ENCODE assay signal across 7 cellular contexts in genomic region chr20:31705598-31706597, GRCh38. TPM values are rescaled to one million over a fixed set of nuclear protein-coding genes. Genes with fewer than 3 reads are reported as not detected.
DNase-seq lines count a peak whose midpoint lies in the region; ATAC-seq and TF ChIP-seq lines count a peak whose summit lies in the region.

No MANE protein-coding gene starts in this region.

- no peak for DNase-seq in omental fat pad (ENCODE audit: low spot score)
- no peak for DNase-seq in T-helper 2 cell treated with Interferon-gamma antibody and Interleukin-4, amounts not matched to agents 5 μg/mL and 100 μg/mL, for 36 hours (ENCODE audit: low spot score)
- DNase-seq in HuH-7.5 (ENCODE audit: low spot score): no peak
- DNase-seq in NCI-H526 (lab: John Stamatoyannopoulos, UW): no peak

- H3K9me3 Mint-ChIP-seq in activated naive CD8-positive, alpha-beta T cell (ENCODE audit: low read depth): no peaks in the 10 kb centered on the region
- no peaks in the 10 kb centered on the region for H3K9me3 Mint-ChIP-seq in T-helper 2 cell treated with Interferon-gamma antibody and Interleukin-4, amounts not matched to agents 5 μg/mL and 100 μg/mL, for 36 hours

- peaks cover 54% of the 10 kb centered on the region for H3K4me1 Mint-ChIP-seq in activated naive CD8-positive, alpha-beta T cell (ENCODE audit: low read depth)
- H3K4me1 Mint-ChIP-seq in T-helper 2 cell treated with Interferon-gamma antibody and Interleukin-4, amounts not matched to agents 5 μg/mL and 100 μg/mL, for 36 hours (ENCODE audit: low read depth): peaks cover 34% of the 10 kb centered on the region

- peak; percentile 59 for ATAC-seq in GM19328 (IDR thresholded peaks at IDR 0.05; ENCODE audit: unreplicated experiment)
- ATAC-seq in HG02970 (IDR thresholded peaks at IDR 0.05; ENCODE audit: low FRiP score, unreplicated experiment): peak; percentile 78
- peak; percentile 4 for ATAC-seq in omental fat pad (ENCODE audit: low FRiP score)

- no peak for TF ChIP-seq CTCF in omental fat pad (IDR thresholded peaks at IDR 0.05)

- H3K4me3 Mint-ChIP-seq in activated naive CD8-positive, alpha-beta T cell: no peak overlapping the region
- H3K4me3 Mint-ChIP-seq in T-helper 2 cell treated with Interferon-gamma antibody and Interleukin-4, amounts not matched to agents 5 μg/mL and 100 μg/mL, for 36 hours: no peak overlapping the region

- H3K27me3 Mint-ChIP-seq in activated naive CD8-positive, alpha-beta T cell: no peaks in the 10 kb centered on the region
- H3K27me3 Mint-ChIP-seq in T-helper 2 cell treated with Interferon-gamma antibody and Interleukin-4, amounts not matched to agents 5 μg/mL and 100 μg/mL, for 36 hours (ENCODE audit: low read depth): no peaks in the 10 kb centered on the region

- H3K27ac Mint-ChIP-seq in activated naive CD8-positive, alpha-beta T cell: peak overlapping the region; percentile 75
- no peak overlapping the region for H3K27ac Mint-ChIP-seq in T-helper 2 cell treated with Interferon-gamma antibody and Interleukin-4, amounts not matched to agents 5 μg/mL and 100 μg/mL, for 36 hours

- H3K36me3 Mint-ChIP-seq in activated naive CD8-positive, alpha-beta T cell: peaks cover 26% of the 10 kb centered on the region
- H3K36me3 Mint-ChIP-seq in T-helper 2 cell treated with Interferon-gamma antibody and Interleukin-4, amounts not matched to agents 5 μg/mL and 100 μg/mL, for 36 hours (ENCODE audit: low read depth): peaks cover 58% of the 10 kb centered on the region

RNA-seq across cellular contexts. Expression of gene BCL2L1, which starts 16.8 kb away (rescaled TPM):
- total RNA-seq in omental fat pad: 100 to 1,000 TPM in 2 of 4 donors, 10 to 100 TPM in 2; 65.0 to 140 (median 112) TPM

RNA-seq across cellular contexts. Expression of gene TPX2, which starts 33.2 kb away (rescaled TPM):
- 1 to 10 TPM in 2 of 4 donors, under 1 TPM in 2; 0.82 to 4.8 (median 0.97) TPM for total RNA-seq in omental fat pad

Comparison
In these comparisons a context has a peak if more than half of its experiments do, and no peak if none do; other contexts are left out.
1. ATAC-seq: peak in every context shown above with its lines; median percentile 78 in HG02970; 59 in GM19328; 4 in omental fat pad.